8 cellular contexts compared by ENCODE assay signal in genomic region chr15:39786444-39787056, GRCh38. TPM values are rescaled to one million over a fixed set of nuclear protein-coding genes. Genes with fewer than 3 reads are reported as not detected.
DNase-seq lines count a peak whose midpoint lies in the region; ATAC-seq and TF ChIP-seq lines count a peak whose summit lies in the region.

No MANE protein-coding gene starts in this region.

- H3K36me3 ChIP-seq in A673 (ENCODE audit: insufficient read depth, low read length, poor library complexity, severe bottlenecking) (no peaks in the 10 kb centered on the region), spleen (no peaks in the 10 kb centered on the region)

- intact Hi-C loops in A673 (cut with micrococcal nuclease; ENCODE audit: unreplicated experiment) = loop anchor here (1.0 to 5.0 kb wide), 5 partner anchors 89 to 491 kb away; partner anchors contain the start of genes GPR176 and SRP14
- intact Hi-C loops in spleen (cut with DNase I; ENCODE audit: low total_unique reads) = loop anchor here (10.0 kb wide), 1 partner anchor 88 kb away; no protein-coding TSS in a partner anchor

- H3K4me1 ChIP-seq in A673 (ENCODE audit: insufficient read depth, low read length, poor library complexity, severe bottlenecking) (peaks cover 14% of the 10 kb centered on the region), spleen (peaks cover 6 to 58% (median 35%) of the 10 kb centered on the region in 6 donors)

- peak; percentile 82 for DNase-seq in A673 (ENCODE audit: low spot score)
- peak; percentile 40 for DNase-seq in GM10266 (ENCODE audit: extremely low spot score)
- DNase-seq in NCI-H146 treated with DMSO at 0.1 percent for 48 hours (lab: John Stamatoyannopoulos, UW; ENCODE audit: unreplicated experiment) = peak; percentile 11
- peak; percentile 5 for DNase-seq in T1000 (lab: John Stamatoyannopoulos, UW)
- peak; percentile 61 for DNase-seq in globus pallidus (ENCODE audit: low spot score)
- no peak for DNase-seq in spleen

- CTCF ChIA-PET in A673 (lab: Charles Lee) = interaction anchor here (1.2 kb wide), 1 partner anchor 29 kb away, joined by 3 read pairs; no protein-coding TSS in a partner anchor

- no TSS peak for BruUV-seq in A673 (replicated peaks; lab: Mats Ljungman, UMichigan)

- no peak for TF ChIP-seq POLR2A in spleen (IDR thresholded peaks at IDR 0.05)

- no peak for ATAC-seq in HG02885 (IDR thresholded peaks at IDR 0.05; ENCODE audit: poor library complexity, unreplicated experiment)
- ATAC-seq in GM21390 (IDR thresholded peaks at IDR 0.05; ENCODE audit: unreplicated experiment) = no peak

- H3K27me3 ChIP-seq in A673 (replicated peaks; ENCODE audit: insufficient read depth, low read depth, low read length, poor library complexity) (no peaks in the 10 kb centered on the region), spleen (replicated peaks in 1 of 7) (no peaks in the 10 kb centered on the region)

- TF ChIP-seq CTCF in A673 (conservative IDR thresholded peaks at IDR 0.05; ENCODE audit: low read depth, low read length) (peak; percentile 71), GM10266 (IDR thresholded peaks at IDR 0.05; ENCODE audit: control insufficient read depth, insufficient read depth, low read depth, missing control alignments) (peak; percentile 46), spleen (IDR thresholded peaks at IDR 0.05 in 8 of 11, conservative IDR thresholded peaks at IDR 0.05 in 3 of 11) (peak in 10 of 11 experiments; percentile 23 to 75 (median 64))

- H3K27ac ChIP-seq in A673 (ENCODE audit: low read depth, low read length, poor library complexity, severe bottlenecking) (no peak overlapping the region), spleen (no peak overlapping the region)

- POLR2A ChIA-PET in A673 (lab: Charles Lee; ENCODE audit: low non-redundant PET) = no interaction called here

- no peaks in the 10 kb centered on the region for H3K9me3 ChIP-seq in A673 (ENCODE audit: low read depth, low read length, poor library complexity, severe bottlenecking)
- H3K9me3 ChIP-seq in spleen = no peaks in the 10 kb centered on the region

- WGBS in spleen, 5 donors = 8 to 10% (median 9%) methylated on average over 5 of the region's 5 CpGs

- H3K4me3 ChIP-seq in A673 (ENCODE audit: low read depth, low read length, poor library complexity, severe bottlenecking) = no peak overlapping the region
- no peak overlapping the region for H3K4me3 ChIP-seq in spleen

RNA-seq across cellular contexts. Expression of gene FSIP1, which starts 3.9 kb away (rescaled TPM):
- total RNA-seq in A673 (2021) = 0.37 and 0.70 TPM in 2 replicates
- 1 to 10 TPM in 1 of 7 donors, under 1 TPM in 6; 0.28 to 2.3 (median 0.63) TPM for total RNA-seq in spleen
- polyA plus RNA-seq in spleen = under 1 TPM; 0.09 to 0.13 (median 0.12) TPM
